Comparison of ENCODE assay signal across 8 cellular contexts in the genomic region with DNA sequence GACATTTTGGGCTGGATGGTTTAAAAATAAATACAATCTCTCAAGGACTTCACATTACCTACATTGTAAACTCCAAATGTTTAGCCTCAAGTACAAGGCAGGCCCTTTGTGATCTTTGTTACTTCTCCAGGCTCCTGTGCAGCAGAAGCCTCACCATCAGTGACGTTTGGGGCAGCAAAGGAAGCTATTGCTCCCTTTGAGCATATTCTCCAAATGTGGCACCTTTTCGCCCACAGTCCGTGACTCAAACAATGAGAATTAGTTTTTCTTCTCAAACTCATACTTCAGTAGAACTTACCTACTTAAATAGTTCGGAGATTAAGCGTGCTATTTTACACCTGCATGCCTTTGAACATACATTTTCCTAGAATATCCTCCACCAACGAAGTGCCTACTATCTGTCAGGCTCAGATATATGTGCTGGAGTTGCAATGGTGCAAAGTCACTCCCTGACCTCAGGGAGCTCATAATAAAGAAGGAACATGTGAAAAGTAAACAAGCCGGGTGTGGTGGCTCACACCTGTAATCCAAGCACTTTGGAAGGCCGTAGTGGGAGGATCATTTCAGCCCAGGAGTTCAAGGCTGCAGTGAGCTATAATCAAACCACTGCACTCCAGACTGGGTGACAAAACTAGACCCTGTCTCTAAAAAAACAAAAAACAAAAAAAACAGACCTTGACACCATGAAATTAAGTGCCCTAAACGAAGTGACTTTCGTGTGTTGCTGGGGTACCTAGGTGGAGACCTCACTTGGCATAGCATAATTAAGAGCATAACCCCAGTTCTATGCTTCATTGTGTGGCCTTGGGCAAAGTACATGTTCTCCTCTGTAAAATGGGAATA. TPM values are rescaled to one million over a fixed set of nuclear protein-coding genes. Genes with fewer than 3 reads are reported as not detected.
DNase-seq lines count a peak whose midpoint lies in the region; ATAC-seq and TF ChIP-seq lines count a peak whose summit lies in the region.

No MANE protein-coding gene starts in this region.

- TF ChIP-seq CTCF in right atrium auricular region (IDR thresholded peaks at IDR 0.05), result no peak
- TF ChIP-seq CTCF in breast epithelium (IDR thresholded peaks at IDR 0.05), result no peak
- TF ChIP-seq CTCF in GM10266 (IDR thresholded peaks at IDR 0.05; ENCODE audit: control insufficient read depth, insufficient read depth, low read depth, missing control alignments), result no peak

- H3K36me3 ChIP-seq in right atrium auricular region, result peaks cover 19% of the 10 kb centered on the region
- H3K36me3 ChIP-seq in breast epithelium, result peaks cover under 1% of the 10 kb centered on the region
- peaks cover 19% of the 10 kb centered on the region for H3K36me3 ChIP-seq in muscle layer of colon (ENCODE audit: insufficient read depth, low read length)

- H3K27me3 ChIP-seq in right atrium auricular region (no peaks in the 10 kb centered on the region), breast epithelium (no peaks in the 10 kb centered on the region), muscle layer of colon (ENCODE audit: control insufficient read depth in 1 of 2, insufficient read depth in 2 of 2, low read length in 2 of 2) (no peaks in the 10 kb centered on the region)

- no peak for TF ChIP-seq POLR2A in breast epithelium (IDR thresholded peaks at IDR 0.05)

- H3K9me3 ChIP-seq in right atrium auricular region (no peaks in the 10 kb centered on the region), breast epithelium (no peaks in the 10 kb centered on the region), muscle layer of colon (ENCODE audit: low read length) (no peaks in the 10 kb centered on the region)

- DNase-seq in right atrium auricular region (ENCODE audit: low spot score), result no peak
- no peak for DNase-seq in left ventricle myocardium superior
- no peak for DNase-seq in breast epithelium (ENCODE audit: low spot score in 2 of 2)
- no peak for DNase-seq in SHP77 (lab: John Stamatoyannopoulos, UW)
- no peak for DNase-seq in GM10266 (ENCODE audit: extremely low spot score)
- no peak for DNase-seq in NCI-H187 treated with DMSO at 0.1 percent for 48 hours (lab: John Stamatoyannopoulos, UW)

- no peak for ATAC-seq in left ventricle myocardium superior
- no peak for ATAC-seq in HG03159 (IDR thresholded peaks at IDR 0.05; ENCODE audit: unreplicated experiment)

- H3K27ac ChIP-seq in right atrium auricular region (peak overlapping the region; percentile 75 to 77), breast epithelium (peak overlapping the region; percentile 72 to 85), muscle layer of colon (ENCODE audit: low read depth, low read length) (peak overlapping the region; percentile 88)

- intact Hi-C loops in left ventricle myocardium superior (cut with micrococcal nuclease) (no loop called here), breast epithelium (cut with DNase I; ENCODE audit: low total_unique reads) (no loop called here)

- H3K4me1 ChIP-seq in right atrium auricular region (peaks cover 0 to 31% of the 10 kb centered on the region in 2 donors), breast epithelium (peaks cover 4 to 12% of the 10 kb centered on the region in 2 donors), muscle layer of colon (ENCODE audit: insufficient read depth, low read length) (peaks cover 32% of the 10 kb centered on the region)

- H3K9ac ChIP-seq in muscle layer of colon (ENCODE audit: low read length), result peak overlapping the region; percentile 47

- peak overlapping the region; percentile 82 to 86 for H3K4me3 ChIP-seq in right atrium auricular region
- H3K4me3 ChIP-seq in breast epithelium, result peak overlapping the region; percentile 71 to 83 (median 76)
- peak overlapping the region; percentile 69 to 92 for H3K4me3 ChIP-seq in muscle layer of colon (ENCODE audit: low read depth in 1 of 2, low read length in 2 of 2)

RNA-seq across cellular contexts. Expression of a gene that starts 1.2 kb away (rescaled TPM):
- total RNA-seq in right atrium auricular region, result 10 to 100 TPM; 29.7 to 38.6 TPM
- total RNA-seq in left ventricle myocardium superior, result 27.6 TPM
- total RNA-seq in breast epithelium, result 10 to 100 TPM; 35.6 to 58.7 (median 42.2) TPM

RNA-seq across cellular contexts. Expression of a gene that starts 4.0 kb away (rescaled TPM):
- total RNA-seq in right atrium auricular region (10 to 100 TPM; 24.7 to 38.1 TPM), left ventricle myocardium superior (12.1 TPM), breast epithelium (10 to 100 TPM; 24.5 to 40.6 (median 38.3) TPM)

RNA-seq across cellular contexts. Expression of a gene that starts 18.0 kb away (rescaled TPM):
- total RNA-seq in right atrium auricular region (not detected), left ventricle myocardium superior (not detected), breast epithelium (not detected)

RNA-seq across cellular contexts. Expression of a gene that starts 20.2 kb away (rescaled TPM):
- total RNA-seq in right atrium auricular region (100 to 1,000 TPM in 1 of 2 donors, 10 to 100 TPM in 1; 81.5 to 125 TPM), left ventricle myocardium superior (132 TPM), breast epithelium (10 to 100 TPM; 21.3 to 69.5 (median 43.5) TPM)

RNA-seq across cellular contexts. Expression of a gene that starts 41.2 kb away (rescaled TPM):
- 10 to 100 TPM in 1 of 2 donors, 1 to 10 TPM in 1; 4.0 to 11.6 TPM for total RNA-seq in right atrium auricular region
- total RNA-seq in left ventricle myocardium superior, result 46.1 TPM
- not detected for total RNA-seq in breast epithelium
